Comparison of ENCODE assay signal across 2 cellular contexts in genomic region chr4:154781126-154781982, GRCh38.
TF ChIP-seq lines count a peak whose summit lies in the region.

TSS of gene RBM46 (plus strand) at chr4:154781272. CDS start at chr4:154796753, 15,481 bp downstream.

TF ChIP-seq in SK-N-SH, 30 proteins besides CTCF, POLR2A, EP300 and RAD21 (continued from another document):
- TF ChIP-seq TEAD4 (IDR thresholded peaks at IDR 0.05; ENCODE audit: borderline replicate concordance, insufficient read depth): no peak
- TF ChIP-seq USF1 (IDR thresholded peaks at IDR 0.05; ENCODE audit: borderline replicate concordance, low read depth): no peak
- TF ChIP-seq FOXJ3 (CRISPR knock-in tag; IDR thresholded peaks at IDR 0.05): no peak
- no peak for TF ChIP-seq ZBTB33 (IDR thresholded peaks at IDR 0.05; ENCODE audit: borderline replicate concordance, low read depth)
- TF ChIP-seq SIN3A (IDR thresholded peaks at IDR 0.05; ENCODE audit: borderline replicate concordance, low read depth, low read length): no peak
- TF ChIP-seq GABPA (IDR thresholded peaks at IDR 0.05; ENCODE audit: low read depth): no peak
- TF ChIP-seq EZH2phosphoT487 (IDR thresholded peaks at IDR 0.05; ENCODE audit: borderline replicate concordance, low read depth): no peak
- TF ChIP-seq USF2 (IDR thresholded peaks at IDR 0.05; ENCODE audit: borderline replicate concordance, low read depth, low read length): no peak

TF ChIP-seq in SK-N-SH treated with all-trans-retinoic acid at 6 μM for 48 hours, 23 proteins besides CTCF, POLR2A, EP300 and RAD21 (continued from another document):
- TF ChIP-seq CREB5 (CRISPR knock-in tag; IDR thresholded peaks at IDR 0.05; ENCODE audit: low read depth): no peak
